25 cellular contexts compared by ENCODE assay signal in the genomic region with DNA sequence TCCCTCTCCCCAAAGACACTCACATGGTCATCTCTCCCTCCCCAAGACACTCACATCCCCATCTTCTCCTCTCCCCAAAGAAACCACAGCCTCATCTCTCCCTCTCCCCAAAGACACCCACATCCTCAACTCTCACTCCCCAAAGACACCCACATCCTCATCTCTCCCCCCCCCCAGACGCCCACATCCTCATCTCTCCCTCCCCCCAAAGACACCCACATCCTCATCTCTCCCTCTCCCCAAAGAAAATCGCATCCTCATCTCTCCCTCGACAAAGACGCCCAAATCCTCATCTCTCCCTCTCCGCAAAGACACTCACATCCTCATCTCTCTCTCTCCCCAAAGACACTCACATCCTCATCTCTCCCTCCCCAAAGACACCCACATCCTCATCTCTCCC.
"Had no signal": no experiment of that assay in that cellular context is flagged by ENCODE, and none has a peak within 500 bp of the region (broad histone marks: within the 10 kb centered on the region; RNA-seq: fewer than 3 reads in every experiment).

No MANE protein-coding gene starts in this region.

- ATAC-seq: effector memory CD8-positive, alpha-beta T cell; esophagus mucosa; foreskin keratinocyte; gastrocnemius medialis; gastroesophageal sphincter; heart left ventricle; heart right ventricle had no signal

- H3K27ac ChIP-seq: colonic mucosa, coronary artery, dorsolateral prefrontal cortex, epithelial cell of prostate, esophagus muscularis mucosa, esophagus squamous epithelium, foreskin keratinocyte, gastrocnemius medialis, gastroesophageal sphincter, heart left ventricle, heart right ventricle had no signal

- H3K9me3 Mint-ChIP-seq: effector memory CD8-positive, alpha-beta T cell; endodermal cell had no signal

- H3K4me3 Mint-ChIP-seq: dendritic cell treated with granulocyte-macrophage colony-stimulating factor and Interleukin-4, amounts not matched to agents 40 ng/mL and 50 ng/mL, for 4 days; effector memory CD8-positive, alpha-beta T cell; endodermal cell had no signal

- H3K27ac Mint-ChIP-seq: dendritic cell treated with granulocyte-macrophage colony-stimulating factor and Interleukin-4, amounts not matched to agents 40 ng/mL and 50 ng/mL, for 4 days; effector memory CD8-positive, alpha-beta T cell; endodermal cell had no signal

- H3K27me3 ChIP-seq: colonic mucosa, gastrocnemius medialis had no signal

- DNase-seq: colonic mucosa; cortex of kidney; dermis blood vessel endothelial cell; dorsolateral prefrontal cortex; effector CD4-positive, alpha-beta T cell; effector CD8-positive, alpha-beta T cell; effector memory CD4-positive, alpha-beta T cell; effector memory CD8-positive, alpha-beta T cell; erythroblast; esophagus squamous epithelium; foreskin fibroblast; foreskin keratinocyte; foreskin melanocyte; gastrocnemius medialis; glutamatergic neuron; head of caudate nucleus; heart left ventricle; heart right ventricle had no signal

- H3K9me3 ChIP-seq: colonic mucosa, esophagus muscularis mucosa, esophagus squamous epithelium, gastrocnemius medialis, gastroesophageal sphincter, heart left ventricle, heart right ventricle had no signal

- H3K4me3 ChIP-seq: colonic mucosa, coronary artery, dorsolateral prefrontal cortex, esophagus muscularis mucosa, esophagus squamous epithelium, gastrocnemius medialis, gastroesophageal sphincter, heart left ventricle, heart right ventricle had no signal
